8 cellular contexts compared by ENCODE assay signal in genomic region chr14:52473557-52473956, GRCh38.
A peak's percentile ranks its signal among the peaks of the same experiment; 100 is the strongest.
DNase-seq lines count a peak whose midpoint lies in the region; ATAC-seq and TF ChIP-seq lines count a peak whose summit lies in the region.

No MANE protein-coding gene starts in this region.

- no peak overlapping the region for H3K9ac ChIP-seq in endodermal cell (ENCODE audit: extremely low read depth, low read length, poor library complexity, severe bottlenecking)

- H3K9me3 ChIP-seq in endodermal cell (ENCODE audit: control insufficient read depth, low read length) = peaks cover 7% of the 10 kb centered on the region

- ATAC-seq in activated CD4-positive, alpha-beta T cell treated with anti-CD3 and anti-CD28 coated beads for 36 hours = peak; percentile 26
- no peak for ATAC-seq in GM18511 (IDR thresholded peaks at IDR 0.05; ENCODE audit: unreplicated experiment)

- TF ChIP-seq CTCF in endodermal cell (conservative IDR thresholded peaks at IDR 0.05) = peak; percentile 67
- TF ChIP-seq CTCF in progenitor cell of endocrine pancreas (IDR thresholded peaks at IDR 0.05; ENCODE audit: unreplicated experiment) = peak; percentile 29

- H3K27ac ChIP-seq in endodermal cell (ENCODE audit: low read depth, low read length) (no peak overlapping the region), substantia nigra (ENCODE audit: low read depth, low read length, poor library complexity, severe bottlenecking) (no peak overlapping the region)

- 40 to 79% methylated on average over 1 of the region's 1 CpG for WGBS in endodermal cell (ENCODE audit: insufficient coverage in 1 of 2, insufficient read length in 1 of 2), 2 experiments

- H3K27me3 Mint-ChIP-seq in activated CD4-positive, alpha-beta T cell treated with anti-CD3 and anti-CD28 coated beads for 36 hours = no peaks in the 10 kb centered on the region
- no peaks in the 10 kb centered on the region for H3K27me3 Mint-ChIP-seq in endodermal cell (ENCODE audit: insufficient read depth)
- H3K27me3 Mint-ChIP-seq in progenitor cell of endocrine pancreas = no peaks in the 10 kb centered on the region

- H3K36me3 ChIP-seq in endodermal cell (ENCODE audit: control insufficient read depth, insufficient read depth, low read length) = no peaks in the 10 kb centered on the region

- H3K4me3 Mint-ChIP-seq in activated CD4-positive, alpha-beta T cell treated with anti-CD3 and anti-CD28 coated beads for 36 hours = no peak overlapping the region
- H3K4me3 Mint-ChIP-seq in endodermal cell = no peak overlapping the region
- H3K4me3 Mint-ChIP-seq in progenitor cell of endocrine pancreas (ENCODE audit: low read depth) = no peak overlapping the region

- H3K36me3 Mint-ChIP-seq in activated CD4-positive, alpha-beta T cell treated with anti-CD3 and anti-CD28 coated beads for 36 hours (ENCODE audit: low read depth) = peaks cover 28% of the 10 kb centered on the region
- H3K36me3 Mint-ChIP-seq in endodermal cell (ENCODE audit: low read depth) = peaks cover 9% of the 10 kb centered on the region
- peaks cover 34% of the 10 kb centered on the region for H3K36me3 Mint-ChIP-seq in progenitor cell of endocrine pancreas (ENCODE audit: insufficient read depth)

- peaks cover 3% of the 10 kb centered on the region for H3K4me1 Mint-ChIP-seq in activated CD4-positive, alpha-beta T cell treated with anti-CD3 and anti-CD28 coated beads for 36 hours
- no peaks in the 10 kb centered on the region for H3K4me1 Mint-ChIP-seq in endodermal cell
- peaks cover 3% of the 10 kb centered on the region for H3K4me1 Mint-ChIP-seq in progenitor cell of endocrine pancreas (ENCODE audit: low read depth)

- no peaks in the 10 kb centered on the region for H3K27me3 ChIP-seq in endodermal cell (ENCODE audit: control insufficient read depth, insufficient read depth, low read length, poor library complexity, severe bottlenecking)

- H3K4me1 ChIP-seq in endodermal cell (ENCODE audit: control insufficient read depth, insufficient read depth, low read length) = no peaks in the 10 kb centered on the region

- H3K4me3 ChIP-seq in endodermal cell (ENCODE audit: low read length) = no peak overlapping the region

- DNase-seq in activated CD4-positive, alpha-beta T cell treated with anti-CD3 and anti-CD28 coated beads for 36 hours = no peak
- DNase-seq in activated CD4-positive, alpha-beta T cell treated with anti-CD3 and anti-CD28 coated beads, Interleukin-2, amount 50 U/mL, for 48 hours = no peak
- peak; percentile 7 for DNase-seq in NCI-H2227 (lab: John Stamatoyannopoulos, UW; ENCODE audit: unreplicated experiment)
- no peak for DNase-seq in endodermal cell
- DNase-seq in progenitor cell of endocrine pancreas (ENCODE audit: low spot score, unreplicated experiment) = no peak
- no peak for DNase-seq in T-helper 9 cell
- no peak for DNase-seq in substantia nigra (lab: John Stamatoyannopoulos, UW)

- POLR2A ChIA-PET in activated CD4-positive, alpha-beta T cell treated with anti-CD3 and anti-CD28 coated beads for 36 hours (lab: Charles Lee) = no interaction called here

- no peak overlapping the region for H3K27ac Mint-ChIP-seq in activated CD4-positive, alpha-beta T cell treated with anti-CD3 and anti-CD28 coated beads for 36 hours
- H3K27ac Mint-ChIP-seq in endodermal cell (no peak overlapping the region), progenitor cell of endocrine pancreas (no peak overlapping the region)

- CTCF ChIA-PET in activated CD4-positive, alpha-beta T cell treated with anti-CD3 and anti-CD28 coated beads for 36 hours (lab: Charles Lee) = interaction anchor here (1.3 kb wide), 1 partner anchor 173 kb away, joined by 9 read pairs; no protein-coding TSS in a partner anchor

- intact Hi-C loops in activated CD4-positive, alpha-beta T cell treated with anti-CD3 and anti-CD28 coated beads for 36 hours (cut with DNase I, micrococcal nuclease) = loop anchor here (1.0 kb wide), 2 partner anchors 174 to 477 kb away; no protein-coding TSS in a partner anchor

- peaks cover 8% of the 10 kb centered on the region for H3K9me3 Mint-ChIP-seq in activated CD4-positive, alpha-beta T cell treated with anti-CD3 and anti-CD28 coated beads for 36 hours (ENCODE audit: low read depth)
- H3K9me3 Mint-ChIP-seq in endodermal cell = peaks cover 14% of the 10 kb centered on the region
- peaks cover 20% of the 10 kb centered on the region for H3K9me3 Mint-ChIP-seq in progenitor cell of endocrine pancreas (ENCODE audit: low read depth)
